In genomic region chr15:54280726-54281125, GRCh38 we compare ENCODE assay signal across 22 cellular contexts.
"Had no signal": no experiment of that assay in that cellular context is flagged by ENCODE, and none has a peak within 500 bp of the region (broad histone marks: within the 10 kb centered on the region; RNA-seq: fewer than 3 reads in every experiment).

No MANE protein-coding gene starts in this region.

- H3K36me3 ChIP-seq: colonic mucosa, esophagus muscularis mucosa, esophagus squamous epithelium, gastrocnemius medialis, gastroesophageal sphincter, heart left ventricle had no signal

- H3K4me1 ChIP-seq: colonic mucosa, esophagus muscularis mucosa, esophagus squamous epithelium, foreskin keratinocyte, heart left ventricle had no signal

- H3K27ac ChIP-seq: colonic mucosa, dorsolateral prefrontal cortex, epithelial cell of prostate, esophagus muscularis mucosa, esophagus squamous epithelium, foreskin keratinocyte, gastrocnemius medialis, gastroesophageal sphincter, heart left ventricle had no signal

- DNase-seq: colonic mucosa; cortex of kidney; dermis blood vessel endothelial cell; dorsolateral prefrontal cortex; effector CD4-positive, alpha-beta T cell; effector CD8-positive, alpha-beta T cell; effector memory CD4-positive, alpha-beta T cell; effector memory CD8-positive, alpha-beta T cell; endodermal cell; erythroblast; esophagus squamous epithelium; foreskin fibroblast; foreskin keratinocyte; foreskin melanocyte; gastrocnemius medialis; head of caudate nucleus; heart left ventricle had no signal

- H3K9me3 ChIP-seq: colonic mucosa, esophagus muscularis mucosa, esophagus squamous epithelium, gastrocnemius medialis, gastroesophageal sphincter, heart left ventricle had no signal

- H3K27me3 ChIP-seq: colonic mucosa, esophagus muscularis mucosa, esophagus squamous epithelium, foreskin keratinocyte, gastrocnemius medialis, gastroesophageal sphincter, heart left ventricle had no signal

- H3K4me3 ChIP-seq: colonic mucosa, coronary artery, dorsolateral prefrontal cortex, esophagus muscularis mucosa, esophagus squamous epithelium, gastrocnemius medialis, gastroesophageal sphincter, heart left ventricle had no signal

- H3K9me3 Mint-ChIP-seq: dendritic cell treated with granulocyte-macrophage colony-stimulating factor and Interleukin-4, amounts not matched to agents 40 ng/mL and 50 ng/mL, for 4 days; endodermal cell had no signal

- H3K27ac Mint-ChIP-seq: dendritic cell treated with granulocyte-macrophage colony-stimulating factor and Interleukin-4, amounts not matched to agents 40 ng/mL and 50 ng/mL, for 4 days; effector memory CD8-positive, alpha-beta T cell; endodermal cell had no signal

- H3K4me3 Mint-ChIP-seq: dendritic cell treated with granulocyte-macrophage colony-stimulating factor and Interleukin-4, amounts not matched to agents 40 ng/mL and 50 ng/mL, for 4 days; effector memory CD8-positive, alpha-beta T cell; endodermal cell had no signal

- H3K27me3 Mint-ChIP-seq: dendritic cell treated with granulocyte-macrophage colony-stimulating factor and Interleukin-4, amounts not matched to agents 40 ng/mL and 50 ng/mL, for 4 days; effector memory CD8-positive, alpha-beta T cell had no signal
